ENCODE assay signal across 1 cellular context in the genomic region with DNA sequence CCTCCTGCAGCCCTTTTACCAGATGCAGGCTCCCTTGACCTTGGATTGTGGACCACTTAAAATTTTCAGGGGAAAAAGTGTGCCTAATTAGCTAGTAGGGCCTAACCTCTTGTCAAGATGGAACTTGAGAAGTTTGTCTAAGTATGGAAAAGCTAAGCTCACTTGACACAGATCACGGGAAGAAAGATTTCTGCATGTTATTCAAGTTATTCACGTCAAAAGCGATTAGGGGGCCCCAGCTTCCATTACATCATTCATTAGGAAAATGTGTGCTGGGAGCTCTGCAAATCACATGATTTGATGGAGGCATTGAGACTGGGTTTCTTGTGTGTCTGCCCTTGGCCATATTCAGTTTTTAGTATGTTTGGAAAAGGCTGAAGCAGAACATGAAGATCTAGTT.
TF ChIP-seq lines count a peak whose summit lies in the region.

No MANE protein-coding gene starts in this region.

TF ChIP-seq in HCT116, 20 proteins besides CTCF, POLR2A, EP300 and RAD21:
- TF ChIP-seq JUND (IDR thresholded peaks at IDR 0.05) (no peak), EZH2phosphoT487 (IDR thresholded peaks at IDR 0.05; ENCODE audit: borderline replicate concordance) (no peak), POLR2AphosphoS5 (IDR thresholded peaks at IDR 0.05; ENCODE audit: low read depth, low read length) (no peak), EZH2 (IDR thresholded peaks at IDR 0.05) (no peak), YY1 (IDR thresholded peaks at IDR 0.05; ENCODE audit: extremely low read depth, insufficient replicate concordance, low read depth, low read length) (no peak), MAX (IDR thresholded peaks at IDR 0.05) (no peak), SIN3A (IDR thresholded peaks at IDR 0.05; ENCODE audit: low read depth) (no peak)
TF ChIP-seq in HCT116: peak in this region for 0.
